9 cellular contexts compared by ENCODE assay signal in the genomic region with DNA sequence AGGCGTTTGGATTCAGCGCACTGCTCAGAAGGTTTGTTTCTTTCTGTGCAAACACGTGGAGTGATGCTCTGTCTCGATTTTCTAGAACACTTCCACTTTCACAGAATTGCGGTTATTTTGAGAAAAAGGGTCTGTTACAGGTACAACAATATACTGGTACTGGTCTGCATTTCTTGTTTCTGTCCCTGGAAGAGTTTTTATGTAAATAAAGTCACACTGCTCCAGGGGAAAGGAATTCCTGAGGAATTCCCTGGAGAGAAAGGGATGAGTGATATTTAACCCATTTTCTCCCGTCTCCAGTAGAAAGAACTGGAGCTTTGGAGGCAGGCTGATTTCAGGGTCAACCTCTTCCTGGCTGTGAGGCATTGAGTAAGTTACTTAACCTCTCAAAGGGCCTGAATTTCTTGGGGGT. TPM values are rescaled to one million over a fixed set of nuclear protein-coding genes. Genes with fewer than 3 reads are reported as not detected.
DNase-seq lines count a peak whose midpoint lies in the region; ATAC-seq and TF ChIP-seq lines count a peak whose summit lies in the region.
"Had no signal": no experiment of that assay in that cellular context is flagged by ENCODE, and none has a peak within 500 bp of the region (broad histone marks: within the 10 kb centered on the region; RNA-seq: fewer than 3 reads in every experiment).

No MANE protein-coding gene starts in this region.

- H3K9me3 Mint-ChIP-seq in natural killer cell treated with Interleukin-12 subunit alpha and Interleukin-12 subunit beta and Interleukin-15 and Interleukin-18, amount 100 ng/mL, for 72 hours, result no peaks in the 10 kb centered on the region
- no peaks in the 10 kb centered on the region for H3K9me3 Mint-ChIP-seq in natural killer cell

- H3K27me3 Mint-ChIP-seq in natural killer cell treated with Interleukin-12 subunit alpha and Interleukin-12 subunit beta and Interleukin-15 and Interleukin-18, amount 100 ng/mL, for 72 hours, result peaks cover 8 to 23% of the 10 kb centered on the region in 2 donors
- H3K27me3 Mint-ChIP-seq in natural killer cell (ENCODE audit: low read depth in 2 of 2), result peaks cover 45 to 63% of the 10 kb centered on the region in 2 donors

- TF ChIP-seq CTCF in natural killer cell (IDR thresholded peaks at IDR 0.05) (no peak), OCI-LY3 (IDR thresholded peaks at IDR 0.05; ENCODE audit: low read depth, low read length) (no peak), foreskin fibroblast (IDR thresholded peaks at IDR 0.05; ENCODE audit: low read depth, low read length) (no peak), gastroesophageal sphincter (IDR thresholded peaks at IDR 0.05) (no peak)

- H4K20me1 ChIP-seq in OCI-LY3 (ENCODE audit: insufficient read depth, low read length), result no peaks in the 10 kb centered on the region

- H3K36me3 ChIP-seq in OCI-LY3 (replicated peaks; ENCODE audit: low read depth, low read length) (peaks cover 3% of the 10 kb centered on the region), gastroesophageal sphincter (no peaks in the 10 kb centered on the region)
- H3K36me3 ChIP-seq: pancreas had no signal

- H3K9ac ChIP-seq in OCI-LY3 (ENCODE audit: low read length), result peak overlapping the region; percentile 49; the same call in 1 of the 2 replicates

- peak overlapping the region; percentile 98 to 99 for H3K27ac Mint-ChIP-seq in natural killer cell treated with Interleukin-12 subunit alpha and Interleukin-12 subunit beta and Interleukin-15 and Interleukin-18, amount 100 ng/mL, for 72 hours
- peak overlapping the region in 1 of 2 donors; percentile 34 for H3K27ac Mint-ChIP-seq in natural killer cell

- peak overlapping the region; percentile 79 for H3K27ac ChIP-seq in OCI-LY3 (ENCODE audit: low read length)
- H3K27ac ChIP-seq in gastroesophageal sphincter, result peak overlapping the region in 2 of 4 donors; percentile 31 to 46
- H3K27ac ChIP-seq: pancreas had no signal

- no peaks in the 10 kb centered on the region for H3K9me3 ChIP-seq in OCI-LY3 (ENCODE audit: insufficient read depth, low read length)
- H3K9me3 ChIP-seq in gastroesophageal sphincter, result no peaks in the 10 kb centered on the region
- H3K9me3 ChIP-seq: pancreas had no signal

- H3K4me3 Mint-ChIP-seq in natural killer cell treated with Interleukin-12 subunit alpha and Interleukin-12 subunit beta and Interleukin-15 and Interleukin-18, amount 100 ng/mL, for 72 hours, result peak overlapping the region; percentile 95
- H3K4me3 Mint-ChIP-seq in natural killer cell, result no peak overlapping the region

- peaks cover 10% of the 10 kb centered on the region for H3K36me3 Mint-ChIP-seq in natural killer cell treated with Interleukin-12 subunit alpha and Interleukin-12 subunit beta and Interleukin-15 and Interleukin-18, amount 100 ng/mL, for 72 hours
- H3K36me3 Mint-ChIP-seq in natural killer cell, result no peaks in the 10 kb centered on the region

- H3K79me2 ChIP-seq in OCI-LY3 (ENCODE audit: low read length), result no peaks in the 10 kb centered on the region

- TF ChIP-seq EP300 in gastroesophageal sphincter (IDR thresholded peaks at IDR 0.05), result no peak

- H2AFZ ChIP-seq in OCI-LY3 (ENCODE audit: low read depth, low read length), result no peak overlapping the region

- no peak for DNase-seq in natural killer cell treated with Interleukin-12 subunit alpha and Interleukin-12 subunit beta and Interleukin-15 and Interleukin-18, amount 100 ng/mL, for 72 hours (ENCODE audit: low spot score)
- DNase-seq in natural killer cell (no peak), foreskin fibroblast (peak in 1 of 2 donors; percentile 63), NCI-H2196 (lab: John Stamatoyannopoulos, UW; ENCODE audit: unreplicated experiment) (no peak), NOMO-1 treated with DMSO at 0.1 percent for 48 hours (lab: John Stamatoyannopoulos, UW; ENCODE audit: unreplicated experiment) (no peak)

- WGBS in gastroesophageal sphincter (ENCODE audit: low coverage in 1 of 2), 2 donors, result 0 to 7% methylated on average over 4 to 6 of the region's 6 CpGs

- H3K27me3 ChIP-seq in OCI-LY3 (ENCODE audit: low read depth, low read length) (peaks cover 26% of the 10 kb centered on the region), gastroesophageal sphincter (no peaks in the 10 kb centered on the region)
- H3K27me3 ChIP-seq: pancreas had no signal

- H3K4me3 ChIP-seq in OCI-LY3 (ENCODE audit: low read length) (peak overlapping the region; percentile 66), foreskin fibroblast (ENCODE audit: low read depth in 1 of 2, low read length in 2 of 2) (peak overlapping the region; percentile 22 to 31), gastroesophageal sphincter (no peak overlapping the region)
- H3K4me3 ChIP-seq: pancreas had no signal

- TF ChIP-seq POLR2A in gastroesophageal sphincter (IDR thresholded peaks at IDR 0.05), result no peak

- H3K4me1 Mint-ChIP-seq in natural killer cell treated with Interleukin-12 subunit alpha and Interleukin-12 subunit beta and Interleukin-15 and Interleukin-18, amount 100 ng/mL, for 72 hours (ENCODE audit: low read depth in 2 of 2), result peaks cover 54 to 55% of the 10 kb centered on the region in 2 donors
- peaks cover 23 to 29% of the 10 kb centered on the region in 2 donors for H3K4me1 Mint-ChIP-seq in natural killer cell

- H3K4me2 ChIP-seq in OCI-LY3 (ENCODE audit: low read length), result peak overlapping the region; percentile 86

- no peak for ATAC-seq in natural killer cell treated with Interleukin-12 subunit alpha and Interleukin-12 subunit beta and Interleukin-15 and Interleukin-18, amount 100 ng/mL, for 72 hours
- ATAC-seq in natural killer cell (no peak), gastroesophageal sphincter (no peak), HG03565 (IDR thresholded peaks at IDR 0.05; ENCODE audit: unreplicated experiment) (no peak)

- intact Hi-C loops in natural killer cell (cut with micrococcal nuclease), result no loop called here

- H3K4me1 ChIP-seq in OCI-LY3 (ENCODE audit: low read length) (peaks cover 46% of the 10 kb centered on the region), gastroesophageal sphincter (peaks cover 0 to 20% (median 8%) of the 10 kb centered on the region in 3 donors)
- H3K4me1 ChIP-seq: pancreas had no signal

RNA-seq across cellular contexts. Expression of gene RMI2, which starts 16.2 kb away (rescaled TPM):
- total RNA-seq in natural killer cell treated with Interleukin-12 subunit alpha and Interleukin-12 subunit beta and Interleukin-15 and Interleukin-18, amount 100 ng/mL, for 72 hours, result 10 to 100 TPM; 11.6 to 15.2 TPM
- 1 to 10 TPM in 1 of 3 donors, under 1 TPM in 2; 0.83 to 1.1 (median 0.93) TPM for total RNA-seq in natural killer cell
- 1 to 10 TPM in 3 of 4 donors, under 1 TPM in 1; 0.31 to 1.8 (median 1.4) TPM for total RNA-seq in gastroesophageal sphincter

RNA-seq across cellular contexts. Expression of gene PRM1, which starts 48.0 kb away (rescaled TPM):
- not detected for total RNA-seq in natural killer cell treated with Interleukin-12 subunit alpha and Interleukin-12 subunit beta and Interleukin-15 and Interleukin-18, amount 100 ng/mL, for 72 hours
- not detected for total RNA-seq in natural killer cell
- total RNA-seq in gastroesophageal sphincter, result not detected
- total RNA-seq: pancreas had no signal

RNA-seq across cellular contexts. Expression of gene PRM2, which starts 52.8 kb away (rescaled TPM):
- not detected for total RNA-seq in natural killer cell treated with Interleukin-12 subunit alpha and Interleukin-12 subunit beta and Interleukin-15 and Interleukin-18, amount 100 ng/mL, for 72 hours
- not detected for total RNA-seq in natural killer cell
- not detected for total RNA-seq in gastroesophageal sphincter
- total RNA-seq: pancreas had no signal

RNA-seq across cellular contexts. Expression of gene PRM3, which starts 55.7 kb away (rescaled TPM):
- not detected for total RNA-seq in natural killer cell treated with Interleukin-12 subunit alpha and Interleukin-12 subunit beta and Interleukin-15 and Interleukin-18, amount 100 ng/mL, for 72 hours
- total RNA-seq in natural killer cell (not detected), gastroesophageal sphincter (not detected)
- total RNA-seq: pancreas had no signal

RNA-seq across cellular contexts. Expression of gene TNP2, which starts 60.0 kb away (rescaled TPM):
- total RNA-seq in natural killer cell treated with Interleukin-12 subunit alpha and Interleukin-12 subunit beta and Interleukin-15 and Interleukin-18, amount 100 ng/mL, for 72 hours, result not detected
- not detected for total RNA-seq in natural killer cell
- total RNA-seq in gastroesophageal sphincter, result not detected
- total RNA-seq: pancreas had no signal

Comparison
In these comparisons a context has a peak if more than half of its experiments do, and no peak if none do; other contexts are left out.
1. RNA of gene RMI2, which starts 16.2 kb away (total RNA-seq): 11.6 to 15.2 TPM in natural killer cell treated with Interleukin-12 subunit alpha and Interleukin-12 subunit beta and Interleukin-15 and Interleukin-18, amount 100 ng/mL, for 72 hours; 0.31 to 1.8 TPM in gastroesophageal sphincter and 0.83 to 1.1 TPM in natural killer cell; every median in the first group is over 4 times any median in the second.
2. H3K4me3 ChIP-seq: peak in OCI-LY3 (single experiment) and foreskin fibroblast (2 of 2); none in gastroesophageal sphincter (0 of 2).